Comparison of ENCODE assay signal across 9 cellular contexts in the genomic region with DNA sequence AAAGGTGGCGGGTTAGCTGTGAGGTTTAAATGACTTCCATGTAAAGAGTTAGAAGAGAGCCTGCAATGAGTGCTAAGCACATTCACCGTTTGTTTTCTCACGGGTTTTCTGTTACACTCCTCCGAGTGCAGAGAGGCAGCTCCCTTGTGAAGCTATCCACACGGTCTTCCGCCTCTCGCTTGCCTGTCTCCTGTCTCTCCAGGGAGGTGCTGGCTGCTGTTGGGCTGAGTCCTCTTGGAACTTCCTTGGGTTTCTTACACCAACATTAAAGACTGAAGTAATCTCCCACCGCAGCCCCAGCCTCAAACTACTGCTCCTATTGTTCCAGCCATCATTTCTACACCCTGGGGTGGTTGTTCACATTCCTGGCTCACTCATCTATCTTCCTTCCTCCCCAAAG. TPM values are rescaled to one million over a fixed set of nuclear protein-coding genes. Genes with fewer than 3 reads are reported as not detected.
A peak's percentile ranks its signal among the peaks of the same experiment; 100 is the strongest.
DNase-seq lines count a peak whose midpoint lies in the region; ATAC-seq, FAIRE-seq and TF ChIP-seq lines count a peak whose summit lies in the region.
"Had no signal": no experiment of that assay in that cellular context is flagged by ENCODE, and none has a peak within 500 bp of the region (broad histone marks: within the 10 kb centered on the region; RNA-seq: fewer than 3 reads in every experiment).

No MANE protein-coding gene starts in this region.

- no peak for TF ChIP-seq EP300 in K562 (IDR thresholded peaks at IDR 0.05; ENCODE audit: low read length)

- TF ChIP-seq CTCF in A673 (conservative IDR thresholded peaks at IDR 0.05; ENCODE audit: low read depth, low read length) = no peak
- no peak for TF ChIP-seq CTCF in K562 (IDR thresholded peaks at IDR 0.05 in 2 of 3, conservative IDR thresholded peaks at IDR 0.05 in 1 of 3; ENCODE audit: insufficient read depth in 2 of 3, low read depth in 1 of 3, low read length in 3 of 3)

- intact Hi-C loops in A673 (cut with micrococcal nuclease; ENCODE audit: unreplicated experiment) = no loop called here
- intact Hi-C loops in K562 (cut with micrococcal nuclease) = no loop called here

- 64% methylated on average over 8 of the region's 8 CpGs for WGBS in K562 (ENCODE audit: insufficient coverage, low coverage, missing lambda C conversion rate)

- H3K79me2 ChIP-seq in K562 (ENCODE audit: control insufficient read depth, insufficient read depth, low read length) = peaks cover 97% of the 10 kb centered on the region

- H2AFZ ChIP-seq in K562 (ENCODE audit: low read depth, low read length) = no peak overlapping the region

- peaks cover 48% of the 10 kb centered on the region for H4K20me1 ChIP-seq in K562 (replicated peaks; ENCODE audit: control insufficient read depth, insufficient read depth, low read length)

- H3K4me3 ChIP-seq in A673 (ENCODE audit: low read depth, low read length, poor library complexity, severe bottlenecking) (peak overlapping the region; percentile 2), HUES48 (ENCODE audit: low read depth, low read length) (no peak overlapping the region), K562 (no peak overlapping the region), muscle layer of duodenum (ENCODE audit: low read depth in 1 of 2, low read length in 2 of 2) (no peak overlapping the region)

- no peaks in the 10 kb centered on the region for H3K9me3 ChIP-seq in A673 (ENCODE audit: low read depth, low read length, poor library complexity, severe bottlenecking)
- H3K9me3 ChIP-seq in HUES48 (ENCODE audit: control insufficient read depth, insufficient read depth, low read length) = no peaks in the 10 kb centered on the region
- no peaks in the 10 kb centered on the region for H3K9me3 ChIP-seq in K562 (replicated peaks; ENCODE audit: control insufficient read depth, insufficient read depth, low read depth, low read length)
- no peaks in the 10 kb centered on the region for H3K9me3 ChIP-seq in muscle layer of duodenum (ENCODE audit: control insufficient read depth in 1 of 2, low read length in 2 of 2)

- TF ChIP-seq POLR2A in K562 (conservative IDR thresholded peaks at IDR 0.05) = no peak

- BruUV-seq in A673 (replicated peaks; lab: Mats Ljungman, UMichigan) = no TSS peak
- no TSS peak for BruUV-seq in K562 (replicated peaks; lab: Mats Ljungman, UMichigan)

- no peak for FAIRE-seq in K562 (lab: Jason Lieb, UNC)

- H3K4me2 ChIP-seq in K562 (ENCODE audit: insufficient read depth, low read length) = no peak overlapping the region; the same call in 1 of the 2 replicates

- CTCF ChIA-PET in A673 (lab: Charles Lee) = no interaction called here
- CTCF ChIA-PET in K562 (lab: Yijun Ruan, JAX; ENCODE audit: low intra/inter-chr PET ratio) = no interaction called here

- H3K27me3 ChIP-seq in A673 (replicated peaks; ENCODE audit: insufficient read depth, low read depth, low read length, poor library complexity) (no peaks in the 10 kb centered on the region), HUES48 (ENCODE audit: control insufficient read depth, insufficient read depth, low read length) (no peaks in the 10 kb centered on the region), K562 (ENCODE audit: control insufficient read depth in 2 of 2, insufficient read depth in 2 of 2, low read length in 2 of 2) (no peaks in the 10 kb centered on the region), muscle layer of duodenum (ENCODE audit: low read depth, low read length) (no peaks in the 10 kb centered on the region)

- TF ChIP-seq RAD21 in K562 (CRISPR knock-in tag; conservative IDR thresholded peaks at IDR 0.05 in 1 of 2, IDR thresholded peaks at IDR 0.05 in 1 of 2) = no peak

- no peaks in the 10 kb centered on the region for H3K36me3 ChIP-seq in A673 (ENCODE audit: insufficient read depth, low read length, poor library complexity, severe bottlenecking)
- H3K36me3 ChIP-seq in HUES48 (ENCODE audit: control insufficient read depth, insufficient read depth, low read length) = no peaks in the 10 kb centered on the region
- peaks cover 25% of the 10 kb centered on the region for H3K36me3 ChIP-seq in K562 (ENCODE audit: control insufficient read depth, insufficient read depth, low read length)
- peaks cover 0 to 5% of the 10 kb centered on the region in 2 donors for H3K36me3 ChIP-seq in muscle layer of duodenum (ENCODE audit: control insufficient read depth in 1 of 2, insufficient read depth in 2 of 2, low read length in 2 of 2)

- in situ Hi-C loops in K562 (cut with MboI) = no loop called here

- peak overlapping the region; percentile 81 for H3K27ac ChIP-seq in A673 (ENCODE audit: low read depth, low read length, poor library complexity, severe bottlenecking)
- peak overlapping the region; percentile 53 for H3K27ac ChIP-seq in HUES48 (ENCODE audit: low read depth, low read length)
- H3K27ac ChIP-seq in K562 (ENCODE audit: extremely low read depth, low read depth, low read length) = no peak overlapping the region; the same call in 2 of the 3 replicates
- H3K27ac ChIP-seq in muscle layer of duodenum (ENCODE audit: low read length) = peak overlapping the region; percentile 95

- peak; percentile 82 for DNase-seq in A673 (ENCODE audit: low spot score)
- DNase-seq in K562 (ENCODE audit: extremely low read depth in 1 of 4, low spot score in 3 of 4) = no peak
- DNase-seq in pons (ENCODE audit: low spot score) = no peak
- no peak for DNase-seq in NCI-H2171 (lab: John Stamatoyannopoulos, UW)
- DNase-seq: GDM1 had no signal

- ATAC-seq in K562 = no peak
- no peak for ATAC-seq in HG02798 (IDR thresholded peaks at IDR 0.05; ENCODE audit: poor library complexity, unreplicated experiment)
- ATAC-seq in HG02884 (IDR thresholded peaks at IDR 0.05; ENCODE audit: unreplicated experiment) = no peak

- H3K9me1 ChIP-seq in K562 (ENCODE audit: control insufficient read depth, insufficient read depth, low read length) = peaks cover 16% of the 10 kb centered on the region

- no peak overlapping the region for H3K9ac ChIP-seq in HUES48 (ENCODE audit: low read depth, low read length)
- H3K9ac ChIP-seq in K562 (ENCODE audit: insufficient read depth in 1 of 2, low read depth in 2 of 2, low read length in 2 of 2) = peak overlapping the region in 1 of 2 experiments; percentile 1; a peak in 1 of 4 replicates

- peaks cover 53% of the 10 kb centered on the region for H3K4me1 ChIP-seq in A673 (ENCODE audit: insufficient read depth, low read length, poor library complexity, severe bottlenecking)
- peaks cover 50% of the 10 kb centered on the region for H3K4me1 ChIP-seq in HUES48 (ENCODE audit: control insufficient read depth, insufficient read depth, low read length)
- peaks cover 21 to 57% of the 10 kb centered on the region in 2 experiments for H3K4me1 ChIP-seq in K562 (replicated peaks in 1 of 2; ENCODE audit: control insufficient read depth in 2 of 2, insufficient read depth in 2 of 2, low read length in 2 of 2)
- peaks cover 48 to 54% of the 10 kb centered on the region in 2 donors for H3K4me1 ChIP-seq in muscle layer of duodenum (ENCODE audit: control insufficient read depth in 1 of 2, insufficient read depth in 2 of 2, low read length in 2 of 2)

- POLR2A ChIA-PET in A673 (lab: Charles Lee; ENCODE audit: low non-redundant PET) = no interaction called here
- POLR2A ChIA-PET in K562 (lab: Yijun Ruan, JAX) = interaction anchor here (1.1 to 3.1 kb wide), 5 partner anchors 10 to 162 kb away, joined by 3 to 23 read pairs (median 4); no protein-coding TSS in a partner anchor

TF ChIP-seq in K562, 482 proteins besides CTCF, POLR2A, EP300 and RAD21:
- no peak for TF ChIP-seq RNF2 (IDR thresholded peaks at IDR 0.05)
- TF ChIP-seq WHSC1 (IDR thresholded peaks at IDR 0.05; ENCODE audit: low read length) = peak; percentile 21

RNA-seq across cellular contexts. Expression of gene ESYT2, which starts 14.3 kb away (rescaled TPM):
- 33.3 and 37.5 TPM in 2 replicates for total RNA-seq in A673 (2021)
- total RNA-seq in K562 (2011; cell fraction: chromatin; rRNA removed; ENCODE audit: low replicate concordance) = 111 and 160 TPM in 2 replicates
- 87.6 and 91.1 TPM in 2 replicates for total RNA-seq in K562 (2011; cell fraction: nucleolus; rRNA removed)
- total RNA-seq in K562 (2011; cell fraction: nucleoplasm; rRNA removed) = 118 and 155 TPM in 2 replicates
- total RNA-seq in K562 (2014; rRNA removed) = 64.7 and 68.7 TPM in 2 replicates
- 70.9 and 72.5 TPM in 2 replicates for total RNA-seq in K562 (2014; rRNA removed; fragmentation: Illumina TruSeq; extraction: Trizol)
- 63.1 and 67.1 TPM in 2 replicates for total RNA-seq in K562 (2015; rRNA removed; fragmentation: Illumina TruSeq; extraction: Trizol)
- total RNA-seq in K562 (2021) = 62.4 and 67.5 TPM in 2 replicates
- 57.5 and 86.9 TPM in 2 replicates for polyA plus RNA-seq in K562 (2011; rRNA removed)
- 44.1 and 45.9 TPM in 2 replicates for polyA plus RNA-seq in K562 (2011; cell fraction: cytosol; rRNA removed)
- polyA plus RNA-seq in K562 (2011; cell fraction: nucleus; rRNA removed) = 43.3 and 60.6 TPM in 2 replicates
- polyA plus RNA-seq in K562 (2012) = 47.5 and 54.2 TPM in 2 replicates
- 55.5 and 58.2 TPM in 2 replicates for polyA plus RNA-seq in K562 (2014; fragmentation: Illumina TruSeq; extraction: Trizol)
- 1 to 10 TPM; 5.8 to 8.3 TPM for polyA plus RNA-seq in K562 (2014; fragmentation: Nextera tagmentation; extraction: Ambion mirVana)
- polyA plus RNA-seq in K562 (2014; rRNA removed) = 44.0 and 45.2 TPM in 2 replicates
- polyA minus RNA-seq in K562 (2011; rRNA and poly(A)+ RNA removed) = 119 and 154 TPM in 2 replicates
- polyA minus RNA-seq in K562 (2011; cell fraction: cytosol; rRNA and poly(A)+ RNA removed) = 70.0 and 93.0 TPM in 2 replicates
- polyA minus RNA-seq in K562 (2011; cell fraction: nucleus; rRNA and poly(A)+ RNA removed) = 35.4 and 43.4 TPM in 2 replicates

RNA-seq across cellular contexts. Expression of gene DYNC2I1, which starts 41.3 kb away (rescaled TPM):
- total RNA-seq in A673 (2021) = 20.1 and 20.7 TPM in 2 replicates
- 95.4 and 308 TPM in 2 replicates for total RNA-seq in K562 (2011; cell fraction: chromatin; rRNA removed; ENCODE audit: low replicate concordance)
- total RNA-seq in K562 (2011; cell fraction: nucleolus; rRNA removed) = 44.7 and 52.6 TPM in 2 replicates
- total RNA-seq in K562 (2011; cell fraction: nucleoplasm; rRNA removed) = 111 and 142 TPM in 2 replicates
- 24.7 and 28.3 TPM in 2 replicates for total RNA-seq in K562 (2014; rRNA removed)
- total RNA-seq in K562 (2014; rRNA removed; fragmentation: Illumina TruSeq; extraction: Trizol) = 21.9 and 24.0 TPM in 2 replicates
- 17.7 and 20.6 TPM in 2 replicates for total RNA-seq in K562 (2015; rRNA removed; fragmentation: Illumina TruSeq; extraction: Trizol)
- total RNA-seq in K562 (2021) = 23.1 and 27.1 TPM in 2 replicates
- polyA plus RNA-seq in K562 (2011; rRNA removed) = 33.3 and 37.9 TPM in 2 replicates
- polyA plus RNA-seq in K562 (2011; cell fraction: cytosol; rRNA removed) = 44.5 and 61.9 TPM in 2 replicates
- polyA plus RNA-seq in K562 (2011; cell fraction: nucleus; rRNA removed) = 138 and 267 TPM in 2 replicates
- 27.1 and 46.7 TPM in 2 replicates for polyA plus RNA-seq in K562 (2012)
- 20.3 and 36.5 TPM in 2 replicates for polyA plus RNA-seq in K562 (2014; fragmentation: Illumina TruSeq; extraction: Trizol)
- polyA plus RNA-seq in K562 (2014; fragmentation: Nextera tagmentation; extraction: Ambion mirVana) = 1 to 10 TPM; 1.3 to 1.6 TPM
- polyA plus RNA-seq in K562 (2014; rRNA removed) = 39.3 and 42.5 TPM in 2 replicates
- 42.0 and 45.1 TPM in 2 replicates for polyA minus RNA-seq in K562 (2011; rRNA and poly(A)+ RNA removed)
- 20.7 and 21.2 TPM in 2 replicates for polyA minus RNA-seq in K562 (2011; cell fraction: cytosol; rRNA and poly(A)+ RNA removed)
- 40.8 and 41.6 TPM in 2 replicates for polyA minus RNA-seq in K562 (2011; cell fraction: nucleus; rRNA and poly(A)+ RNA removed)
